17 cellular contexts compared by ENCODE assay signal in genomic region chr6:40779399-40779798, GRCh38.
DNase-seq lines count a peak whose midpoint lies in the region; ATAC-seq and TF ChIP-seq lines count a peak whose summit lies in the region.
"Had no signal": no experiment of that assay in that cellular context is flagged by ENCODE, and none has a peak within 500 bp of the region (broad histone marks: within the 10 kb centered on the region; RNA-seq: fewer than 3 reads in every experiment).

No MANE protein-coding gene starts in this region.

- TF ChIP-seq CTCF in right atrium auricular region (IDR thresholded peaks at IDR 0.05) (no peak), foreskin fibroblast (IDR thresholded peaks at IDR 0.05; ENCODE audit: low read depth, low read length) (no peak)

- no peaks in the 10 kb centered on the region for H3K27me3 ChIP-seq in right atrium auricular region
- no peaks in the 10 kb centered on the region for H3K27me3 ChIP-seq in adipocyte (replicated peaks; ENCODE audit: control insufficient read depth, insufficient read depth, low read length)
- H3K27me3 ChIP-seq: upper lobe of left lung had no signal

- intact Hi-C loops in left cardiac atrium (cut with DNase I): no loop called here

- H3K36me3 ChIP-seq in right atrium auricular region (no peaks in the 10 kb centered on the region), adipocyte (ENCODE audit: control insufficient read depth, insufficient read depth, low read length, severe bottlenecking) (no peaks in the 10 kb centered on the region)
- H3K36me3 ChIP-seq: upper lobe of left lung had no signal

- DNase-seq in left cardiac atrium (peak; percentile 33), right atrium auricular region (ENCODE audit: low spot score) (no peak), adipocyte (ENCODE audit: low read depth) (peak; percentile 46), foreskin fibroblast (peak; percentile 87), NCI-H1436 treated with DMSO at 0.1 percent for 48 hours (lab: John Stamatoyannopoulos, UW) (no peak)
- no peak for DNase-seq in effector memory CD8-positive, alpha-beta T cell
- no peak for DNase-seq in stimulated activated CD4-positive, alpha-beta T cell treated with anti-CD3 and anti-CD28 coated beads, Interleukin-4, amount 100 ng/mL, for 24 hours
- DNase-seq: activated CD4-positive, alpha-beta memory T cell treated with anti-CD3 and anti-CD28 coated beads, Interleukin-2, amount 10 ng/mL, durations not matched to agents 7 days and 5 days; activated effector memory CD4-positive, alpha-beta T cell treated with anti-CD3 and anti-CD28 coated beads, Interleukin-2, amount 50 U/mL, for 16 hours; NCI-H1092 treated with DMSO at 0.1 percent for 48 hours; NCI-H510A; nucleus accumbens; T1000; upper lobe of left lung had no signal

- ATAC-seq in left cardiac atrium: peak; percentile 55 to 75
- no peak for ATAC-seq in HG03378 (IDR thresholded peaks at IDR 0.05; ENCODE audit: unreplicated experiment)
- ATAC-seq in effector memory CD8-positive, alpha-beta T cell (replicated peaks): no peak
- ATAC-seq: GM23338, Panc1 had no signal

- no peak overlapping the region for H3K4me3 Mint-ChIP-seq in effector memory CD8-positive, alpha-beta T cell
- H3K4me3 Mint-ChIP-seq: activated CD4-positive, alpha-beta memory T cell treated with anti-CD3 and anti-CD28 coated beads, Interleukin-2, amount 10 ng/mL, durations not matched to agents 7 days and 5 days; GM23338 had no signal

- no peaks in the 10 kb centered on the region for H3K36me3 Mint-ChIP-seq in effector memory CD8-positive, alpha-beta T cell (ENCODE audit: insufficient read depth)

- H3K4me3 ChIP-seq in right atrium auricular region (no peak overlapping the region), adipocyte (ENCODE audit: low read length) (no peak overlapping the region), foreskin fibroblast (ENCODE audit: low read depth in 1 of 2, low read length in 2 of 2) (no peak overlapping the region)
- H3K4me3 ChIP-seq: GM23338, upper lobe of left lung had no signal

- H3K27ac ChIP-seq in right atrium auricular region: no peak overlapping the region
- H3K27ac ChIP-seq: upper lobe of left lung had no signal

- no peaks in the 10 kb centered on the region for H3K4me1 ChIP-seq in right atrium auricular region
- peaks cover 7% of the 10 kb centered on the region for H3K4me1 ChIP-seq in adipocyte (ENCODE audit: control insufficient read depth, insufficient read depth, low read length)
- H3K4me1 ChIP-seq: upper lobe of left lung had no signal

- H3K27me3 Mint-ChIP-seq in effector memory CD8-positive, alpha-beta T cell: peaks cover 19 to 20% of the 10 kb centered on the region in 2 donors
- H3K27me3 Mint-ChIP-seq: activated CD4-positive, alpha-beta memory T cell treated with anti-CD3 and anti-CD28 coated beads, Interleukin-2, amount 10 ng/mL, durations not matched to agents 7 days and 5 days had no signal

- H3K9me3 Mint-ChIP-seq in effector memory CD8-positive, alpha-beta T cell: no peaks in the 10 kb centered on the region
- H3K9me3 Mint-ChIP-seq: activated CD4-positive, alpha-beta memory T cell treated with anti-CD3 and anti-CD28 coated beads, Interleukin-2, amount 10 ng/mL, durations not matched to agents 7 days and 5 days; GM23338 had no signal

- H3K9me3 ChIP-seq in right atrium auricular region (no peaks in the 10 kb centered on the region), adipocyte (ENCODE audit: control insufficient read depth, low read length) (no peaks in the 10 kb centered on the region)
- H3K9me3 ChIP-seq: upper lobe of left lung had no signal

- no peak overlapping the region for H3K27ac Mint-ChIP-seq in effector memory CD8-positive, alpha-beta T cell
- H3K27ac Mint-ChIP-seq: activated CD4-positive, alpha-beta memory T cell treated with anti-CD3 and anti-CD28 coated beads, Interleukin-2, amount 10 ng/mL, durations not matched to agents 7 days and 5 days; GM23338 had no signal

- no peak overlapping the region for H3K9ac ChIP-seq in adipocyte (ENCODE audit: low read length)

- H3K4me1 Mint-ChIP-seq in effector memory CD8-positive, alpha-beta T cell (ENCODE audit: low read depth in 2 of 2): no peaks in the 10 kb centered on the region
- H3K4me1 Mint-ChIP-seq: activated CD4-positive, alpha-beta memory T cell treated with anti-CD3 and anti-CD28 coated beads, Interleukin-2, amount 10 ng/mL, durations not matched to agents 7 days and 5 days; GM23338 had no signal

Comparison
In these comparisons a context has a peak if more than half of its experiments do, and no peak if none do; other contexts are left out.
1. DNase-seq: peak in left cardiac atrium (single experiment), adipocyte (single experiment) and foreskin fibroblast (2 of 2); none in right atrium auricular region (single experiment), effector memory CD8-positive, alpha-beta T cell (0 of 3), NCI-H1436 treated with DMSO at 0.1 percent for 48 hours (single experiment) and stimulated activated CD4-positive, alpha-beta T cell treated with anti-CD3 and anti-CD28 coated beads, Interleukin-4, amount 100 ng/mL, for 24 hours (single experiment).
2. ATAC-seq: peak in left cardiac atrium (2 of 2); none in HG03378 (single experiment) and effector memory CD8-positive, alpha-beta T cell (single experiment).